In the genomic region with DNA sequence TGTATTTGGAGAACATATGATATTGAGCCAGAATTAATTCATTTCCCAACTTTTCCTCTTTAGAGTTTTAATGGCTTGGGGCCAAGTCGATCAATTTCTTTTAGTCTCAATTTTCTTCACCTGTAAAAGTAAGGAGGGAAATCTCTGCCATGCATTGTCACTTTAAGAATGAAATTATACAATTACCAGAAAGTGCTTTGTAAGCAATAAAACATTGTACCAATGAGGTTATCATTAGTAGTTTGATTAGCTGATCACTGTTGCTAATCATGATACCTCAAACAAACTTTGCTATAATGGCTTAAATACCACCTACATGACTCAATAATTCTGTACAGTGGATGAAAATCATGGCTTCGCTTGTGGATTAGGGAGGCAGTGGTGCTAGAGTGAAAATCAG, we compare ENCODE assay signal across 7 cellular contexts.
"Had no signal": no experiment of that assay in that cellular context is flagged by ENCODE, and none has a peak within 500 bp of the region (broad histone marks: within the 10 kb centered on the region; RNA-seq: fewer than 3 reads in every experiment).

No MANE protein-coding gene starts in this region.

- DNase-seq: H7, HFFc6, KG1 had no signal

- H3K27ac ChIP-seq: HL-60 had no signal

- H3K4me1 ChIP-seq: HAP-1 had no signal

- H3K4me2 ChIP-seq: GM23338 had no signal

- H3K36me3 ChIP-seq: HAP-1 had no signal

- ATAC-seq: GM23338, HCT116 had no signal

- H3K9me3 ChIP-seq: HAP-1 had no signal

- H3K4me3 ChIP-seq: GM23338, HAP-1 had no signal

- H2AFZ ChIP-seq: GM23338 had no signal
